In genomic region chr4:79663157-79663556, GRCh38 we compare ENCODE assay signal across 2 cellular contexts.
TF ChIP-seq lines count a peak whose summit lies in the region.

No MANE protein-coding gene starts in this region.

TF ChIP-seq in GM23338, 12 proteins besides CTCF, POLR2A, EP300 and RAD21 (continued from another document):
- no peak for TF ChIP-seq REST (IDR thresholded peaks at IDR 0.05; ENCODE audit: unreplicated experiment)
- TF ChIP-seq ETS1 (IDR thresholded peaks at IDR 0.05), result no peak
- TF ChIP-seq ZNF114 (CRISPR knock-in tag; IDR thresholded peaks at IDR 0.05), result no peak
- TF ChIP-seq ZNF462 (CRISPR knock-in tag; IDR thresholded peaks at IDR 0.05), result no peak
- no peak for TF ChIP-seq ZNF331 (CRISPR knock-in tag; IDR thresholded peaks at IDR 0.05; ENCODE audit: low read depth)

TF ChIP-seq in GM12878, 131 proteins besides CTCF, POLR2A, EP300 and RAD21 (continued from another document):
- TF ChIP-seq BCLAF1 (IDR thresholded peaks at IDR 0.05) (no peak), SMAD1 (IDR thresholded peaks at IDR 0.05; ENCODE audit: low read depth, partially characterized antibody) (no peak), SIN3A (IDR thresholded peaks at IDR 0.05; ENCODE audit: low read depth, low read length) (no peak)
